Comparison of ENCODE assay signal across 8 cellular contexts in the genomic region with DNA sequence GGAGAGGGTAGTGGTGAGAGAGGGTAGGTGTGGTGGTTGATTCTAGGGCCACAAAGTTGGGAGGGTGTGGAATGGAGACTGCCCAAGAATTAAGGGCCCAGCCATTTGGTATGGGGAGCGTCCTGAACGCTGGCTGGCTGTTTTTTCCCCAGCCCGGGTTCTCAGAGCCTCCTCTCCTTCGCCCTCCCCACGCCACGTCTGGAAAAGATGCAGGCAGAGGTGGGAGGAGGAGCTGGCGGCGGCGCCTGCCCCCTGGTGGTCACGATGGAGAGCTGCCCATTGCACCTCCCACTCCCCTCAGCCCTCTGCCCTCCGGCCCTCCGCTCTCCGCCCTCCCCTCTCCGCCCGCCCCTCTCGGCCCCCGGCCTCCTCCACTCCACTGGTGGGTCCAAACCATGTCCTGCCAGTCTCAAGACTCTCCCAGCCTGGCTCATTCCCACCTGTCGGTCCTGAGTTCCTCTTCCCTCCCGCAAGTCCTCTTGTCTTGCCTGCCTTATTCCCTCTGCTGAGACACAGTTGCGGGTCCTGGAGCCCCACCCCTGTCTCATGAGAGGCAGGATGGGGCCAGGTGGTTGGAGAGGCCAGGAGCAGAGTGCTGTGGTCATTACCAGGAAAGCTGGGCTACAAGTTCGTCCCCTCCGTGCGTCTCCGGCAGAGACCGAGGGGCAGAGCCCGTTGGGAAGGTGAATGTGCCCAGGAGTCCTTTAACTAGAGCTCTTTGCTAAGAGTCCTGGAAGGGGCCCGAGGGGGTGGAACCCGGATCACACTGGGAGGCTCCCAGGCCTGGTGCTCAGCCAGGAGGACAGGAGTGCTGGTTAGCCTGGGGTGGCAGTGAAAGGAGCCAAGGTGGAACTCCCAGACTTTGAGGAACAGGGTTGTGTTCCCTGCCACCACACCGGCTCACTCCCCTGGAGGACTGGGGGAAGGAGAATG. TPM values are rescaled to one million over a fixed set of nuclear protein-coding genes. Genes with fewer than 3 reads are reported as not detected.
A peak's percentile ranks its signal among the peaks of the same experiment; 100 is the strongest.
DNase-seq lines count a peak whose midpoint lies in the region; ATAC-seq and TF ChIP-seq lines count a peak whose summit lies in the region.

No MANE protein-coding gene starts in this region.

- no peak for TF ChIP-seq POLR2A in vagina (IDR thresholded peaks at IDR 0.05)

- H3K27me3 ChIP-seq in psoas muscle (ENCODE audit: insufficient read depth in 3 of 3, low read length in 2 of 3) (no peaks in the 10 kb centered on the region), vagina (no peaks in the 10 kb centered on the region)

- H3K4me3 ChIP-seq in psoas muscle: peak overlapping the region; percentile 52
- peak overlapping the region; percentile 35 to 43 for H3K4me3 ChIP-seq in vagina

- WGBS in psoas muscle, 3 donors: 13 to 26% (median 15%) methylated on average over 23 to 29 of the region's 29 CpGs

- in situ Hi-C loops in GM13977 (cut with MboI; ENCODE audit: low pct_unique_long_range_greater_than_20kb, low sequenced_read_pairs, unreplicated experiment): loop anchor here (10.0 kb wide), 1 partner anchor 264 kb away; the partner anchor contains the start of gene SNRPE

- DNase-seq in GM13977 (ENCODE audit: low spot score): peak; percentile 92
- peak; percentile 81 for DNase-seq in NCI-H1092 treated with DMSO at 0.1 percent for 48 hours (lab: John Stamatoyannopoulos, UW)
- DNase-seq in T follicular helper cell (ENCODE audit: low read depth): peak; percentile 25
- peak in 39 of 56 donors; percentile 14 to 71 (median 39) for DNase-seq in amygdala (lab: John Stamatoyannopoulos, UW)
- DNase-seq in left ventricle myocardium superior: peak; percentile 81
- peak; percentile 68 to 88 for DNase-seq in psoas muscle
- DNase-seq in vagina (ENCODE audit: extremely low spot score in 2 of 2): no peak

- intact Hi-C loops in left ventricle myocardium superior (cut with micrococcal nuclease): loop anchor here (5.0 kb wide), 1 partner anchor 267 kb away; the partner anchor contains the start of gene SNRPE
- intact Hi-C loops in psoas muscle (cut with DNase I): loop anchor here (1.0 to 5.0 kb wide), 5 partner anchors 42 to 268 kb away; partner anchors contain the start of gene SNRPE (in 2 of the 2)
- intact Hi-C loops in vagina (cut with DNase I): loop anchor here (2.0 kb wide), 1 partner anchor 258 kb away; no protein-coding TSS in a partner anchor

- H3K27ac ChIP-seq in psoas muscle: no peak overlapping the region
- peak overlapping the region; percentile 78 for H3K27ac ChIP-seq in vagina

- TF ChIP-seq CTCF in GM13977 (IDR thresholded peaks at IDR 0.05; ENCODE audit: extremely low read depth, insufficient read depth, missing control alignments): peak; percentile 90
- TF ChIP-seq CTCF in psoas muscle (IDR thresholded peaks at IDR 0.05): peak; percentile 95
- peak; percentile 79 to 99 (median 93) for TF ChIP-seq CTCF in vagina (IDR thresholded peaks at IDR 0.05)

- H3K9me3 ChIP-seq in psoas muscle: no peaks in the 10 kb centered on the region
- no peaks in the 10 kb centered on the region for H3K9me3 ChIP-seq in vagina

- ATAC-seq in left ventricle myocardium superior (peak; percentile 88), psoas muscle (peak; percentile 86 to 94 (median 90)), GM18873 (IDR thresholded peaks at IDR 0.05; ENCODE audit: low FRiP score, unreplicated experiment) (no peak)

- H3K36me3 ChIP-seq in psoas muscle (ENCODE audit: insufficient read depth in 1 of 2, low read depth in 1 of 2): peaks cover 0 to 23% of the 10 kb centered on the region in 2 donors
- peaks cover 0 to 21% of the 10 kb centered on the region in 2 donors for H3K36me3 ChIP-seq in vagina

- H3K4me1 ChIP-seq in psoas muscle (peaks cover 21% of the 10 kb centered on the region), vagina (peaks cover 59% of the 10 kb centered on the region)

RNA-seq across cellular contexts. Expression of gene ETNK2, which starts 22.6 kb away (rescaled TPM):
- 3.3 TPM for total RNA-seq in left ventricle myocardium superior
- 1 to 10 TPM in 2 of 4 donors, under 1 TPM in 2; 0.88 to 1.7 (median 1.0) TPM for total RNA-seq in psoas muscle
- polyA plus RNA-seq in psoas muscle: 1 to 10 TPM in 2 of 3 donors, under 1 TPM in 1; 0.62 to 1.7 (median 1.3) TPM
- total RNA-seq in vagina: 30.9 TPM

RNA-seq across cellular contexts. Expression of gene REN, which starts 36.9 kb away (rescaled TPM):
- total RNA-seq in left ventricle myocardium superior: not detected
- not detected for total RNA-seq in psoas muscle
- not detected for polyA plus RNA-seq in psoas muscle
- total RNA-seq in vagina: not detected

RNA-seq across cellular contexts. Expression of gene SOX13, which starts 56.3 kb away (rescaled TPM):
- total RNA-seq in left ventricle myocardium superior (12.7 TPM), psoas muscle (10 to 100 TPM in 2 of 4 donors, 1 to 10 TPM in 2; 8.5 to 19.6 (median 9.4) TPM), vagina (41.0 TPM)
- polyA plus RNA-seq in psoas muscle: 10 to 100 TPM in 1 of 3 donors, 1 to 10 TPM in 2; 5.2 to 13.1 (median 9.4) TPM

Comparison
In these comparisons a context has a peak if more than half of its experiments do, and no peak if none do; other contexts are left out.
1. DNase-seq: peak in GM13977 (single experiment), NCI-H1092 treated with DMSO at 0.1 percent for 48 hours (single experiment), T follicular helper cell (single experiment), amygdala (39 of 56), left ventricle myocardium superior (single experiment) and psoas muscle (2 of 2); none in vagina (0 of 2).
2. Peak in every context shown above with its lines, with median percentiles within 50 percentile points of each other: CTCF ChIP-seq.